ENCODE assay signal across 1 cellular context in the genomic region with DNA sequence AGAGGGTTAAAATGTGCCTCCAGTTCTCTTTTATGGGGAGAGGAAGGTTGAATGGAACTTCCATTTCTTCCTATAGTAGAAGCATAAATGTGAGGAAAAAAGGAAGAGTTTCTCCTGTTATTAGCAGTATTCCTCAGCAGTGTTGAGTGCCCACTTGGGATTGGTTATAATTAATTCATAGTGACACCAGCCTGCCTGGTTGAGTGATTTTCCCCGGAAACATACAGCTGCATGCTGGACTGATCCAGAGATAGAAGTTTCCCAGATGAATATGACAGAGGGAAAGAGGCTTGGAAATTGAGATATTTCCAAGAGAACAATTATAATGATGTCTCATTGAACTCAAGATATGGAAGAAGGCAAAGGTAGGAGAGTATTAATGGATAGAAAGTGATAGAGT.
TF ChIP-seq lines count a peak whose summit lies in the region.

No MANE protein-coding gene starts in this region.

TF ChIP-seq in HepG2, 621 proteins besides CTCF, POLR2A, EP300 and RAD21 (continued from another document):
- TF ChIP-seq, protein P1, sequence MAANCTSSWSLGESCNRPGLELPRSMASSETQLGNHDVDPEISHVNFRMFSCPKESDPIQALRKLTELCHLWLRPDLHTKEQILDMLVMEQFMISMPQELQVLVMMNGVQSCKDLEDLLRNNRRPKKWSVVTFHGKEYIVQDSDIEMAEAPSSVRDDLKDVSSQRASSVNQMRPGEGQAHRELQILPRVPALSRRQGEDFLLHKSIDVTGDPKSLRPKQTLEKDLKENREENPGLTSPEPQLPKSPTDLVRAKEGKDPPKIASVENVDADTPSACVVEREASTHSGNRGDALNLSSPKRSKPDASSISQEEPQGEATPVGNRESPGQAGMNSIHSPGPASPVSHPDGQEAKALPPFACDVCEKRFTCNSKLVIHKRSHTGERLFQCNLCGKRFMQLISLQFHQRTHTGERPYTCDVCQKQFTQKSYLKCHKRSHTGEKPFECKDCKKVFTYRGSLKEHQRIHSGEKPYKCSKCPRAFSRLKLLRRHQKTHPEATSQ (CRISPR knock-in tag; IDR thresholded peaks at IDR 0.05; ENCODE audit: borderline replicate concordance) = no peak
